30 cellular contexts compared by ENCODE assay signal in the genomic region with DNA sequence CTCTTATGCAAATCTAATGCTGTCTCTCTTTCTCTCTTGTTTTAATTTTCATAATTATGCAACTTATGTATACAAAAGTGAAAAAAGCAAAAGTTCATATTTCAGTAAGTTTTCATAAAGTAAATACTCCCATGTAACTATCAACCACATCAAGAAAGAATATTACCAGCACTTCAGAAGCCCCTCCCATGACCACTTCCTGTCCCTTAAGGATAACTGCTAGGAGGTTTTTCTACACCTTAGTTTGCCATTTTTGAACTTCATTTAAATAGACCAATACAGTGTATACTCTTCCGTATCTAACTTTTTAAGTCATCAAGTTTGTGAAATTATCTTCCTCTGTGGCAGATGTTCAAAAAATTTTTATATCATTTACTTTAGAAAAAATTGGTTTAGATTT. TPM values are rescaled to one million over a fixed set of nuclear protein-coding genes. Genes with fewer than 3 reads are reported as not detected.
A peak's percentile ranks its signal among the peaks of the same experiment; 100 is the strongest.
DNase-seq lines count a peak whose midpoint lies in the region; ATAC-seq and TF ChIP-seq lines count a peak whose summit lies in the region.
"Had no signal": no experiment of that assay in that cellular context is flagged by ENCODE, and none has a peak within 500 bp of the region (broad histone marks: within the 10 kb centered on the region; RNA-seq: fewer than 3 reads in every experiment).

No MANE protein-coding gene starts in this region.

- intact Hi-C loops in mucosa of descending colon (cut with DNase I, micrococcal nuclease): no loop called here

- H3K27me3 ChIP-seq in CD8-positive, alpha-beta memory T cell (ENCODE audit: insufficient read depth, low read length, poor library complexity, severe bottlenecking): no peaks in the 10 kb centered on the region
- H3K27me3 ChIP-seq: BE2C, transverse colon had no signal

- peaks cover 11% of the 10 kb centered on the region for H3K36me3 Mint-ChIP-seq in activated naive CD4-positive, alpha-beta T cell treated with anti-CD3 and anti-CD28 coated beads, Interleukin-2, amount 10 ng/mL, durations not matched to agents 7 days and 5 days
- H3K36me3 Mint-ChIP-seq in CD8-positive, alpha-beta memory T cell: peaks cover 0 to 4% (median 0%) of the 10 kb centered on the region in 3 donors
- H3K36me3 Mint-ChIP-seq in activated CD8-positive, alpha-beta T cell treated with anti-CD3 and anti-CD28 coated beads, Interleukin-2, amount 10 ng/mL, durations not matched to agents 7 days and 5 days (ENCODE audit: low read depth): peaks cover 11% of the 10 kb centered on the region
- H3K36me3 Mint-ChIP-seq: mesothelial cell of epicardium had no signal

- H3K27ac ChIP-seq in CD8-positive, alpha-beta memory T cell (ENCODE audit: low read depth, low read length): no peak overlapping the region
- H3K27ac ChIP-seq in coronary artery: no peak overlapping the region
- H3K27ac ChIP-seq: PC-9, transverse colon had no signal

- H3K9me3 Mint-ChIP-seq in activated naive CD4-positive, alpha-beta T cell treated with anti-CD3 and anti-CD28 coated beads, Interleukin-2, amount 10 ng/mL, durations not matched to agents 7 days and 5 days: peaks cover 9% of the 10 kb centered on the region
- H3K9me3 Mint-ChIP-seq in CD8-positive, alpha-beta memory T cell: peaks cover 0 to 4% (median 0%) of the 10 kb centered on the region in 5 donors
- peaks cover 8% of the 10 kb centered on the region for H3K9me3 Mint-ChIP-seq in activated CD8-positive, alpha-beta T cell treated with anti-CD3 and anti-CD28 coated beads, Interleukin-2, amount 10 ng/mL, durations not matched to agents 7 days and 5 days (ENCODE audit: insufficient read depth)
- H3K9me3 Mint-ChIP-seq: activated T-cell treated with anti-CD3 and anti-CD28 coated beads, Interleukin-2, amount 50 U/mL, for 72 hours had no signal

- peaks cover 23% of the 10 kb centered on the region for H3K4me1 ChIP-seq in CD8-positive, alpha-beta memory T cell (ENCODE audit: insufficient read depth, low read length)
- H3K4me1 ChIP-seq in mucosa of descending colon (ENCODE audit: low read depth): no peaks in the 10 kb centered on the region
- H3K4me1 ChIP-seq: BE2C, transverse colon had no signal

- H3K27ac Mint-ChIP-seq in activated naive CD4-positive, alpha-beta T cell treated with anti-CD3 and anti-CD28 coated beads, Interleukin-2, amount 10 ng/mL, durations not matched to agents 7 days and 5 days: peak overlapping the region; percentile 43
- H3K27ac Mint-ChIP-seq in CD8-positive, alpha-beta memory T cell: peak overlapping the region in 4 of 8 donors; percentile 2 to 75 (median 26)
- H3K27ac Mint-ChIP-seq in activated CD8-positive, alpha-beta T cell treated with anti-CD3 and anti-CD28 coated beads, Interleukin-2, amount 10 ng/mL, durations not matched to agents 7 days and 5 days: peak overlapping the region; percentile 81
- H3K27ac Mint-ChIP-seq: mesothelial cell of epicardium, nephron had no signal

- peak; percentile 79 for ATAC-seq in activated CD8-positive, alpha-beta T cell treated with anti-CD3 and anti-CD28 coated beads, Interleukin-2, amount 10 ng/mL, durations not matched to agents 7 days and 5 days
- ATAC-seq in mucosa of descending colon (peak; percentile 34), GM21576 (IDR thresholded peaks at IDR 0.05; ENCODE audit: unreplicated experiment) (no peak)
- ATAC-seq: HCT116 had no signal

- H3K4me1 Mint-ChIP-seq in activated naive CD4-positive, alpha-beta T cell treated with anti-CD3 and anti-CD28 coated beads, Interleukin-2, amount 10 ng/mL, durations not matched to agents 7 days and 5 days: peaks cover 29% of the 10 kb centered on the region
- H3K4me1 Mint-ChIP-seq in CD8-positive, alpha-beta memory T cell: peaks cover 17 to 40% (median 35%) of the 10 kb centered on the region in 3 donors
- peaks cover 20% of the 10 kb centered on the region for H3K4me1 Mint-ChIP-seq in activated CD8-positive, alpha-beta T cell treated with anti-CD3 and anti-CD28 coated beads, Interleukin-2, amount 10 ng/mL, durations not matched to agents 7 days and 5 days (ENCODE audit: low read depth)
- H3K4me1 Mint-ChIP-seq: mesothelial cell of epicardium, nephron had no signal

- no peaks in the 10 kb centered on the region for H3K27me3 Mint-ChIP-seq in activated naive CD4-positive, alpha-beta T cell treated with anti-CD3 and anti-CD28 coated beads, Interleukin-2, amount 10 ng/mL, durations not matched to agents 7 days and 5 days
- H3K27me3 Mint-ChIP-seq in CD8-positive, alpha-beta memory T cell: no peaks in the 10 kb centered on the region
- no peaks in the 10 kb centered on the region for H3K27me3 Mint-ChIP-seq in activated CD8-positive, alpha-beta T cell treated with anti-CD3 and anti-CD28 coated beads, Interleukin-2, amount 10 ng/mL, durations not matched to agents 7 days and 5 days (ENCODE audit: low read depth)

- DNase-seq in activated naive CD4-positive, alpha-beta T cell treated with anti-CD3 and anti-CD28 coated beads, Interleukin-2, amount 10 ng/mL, durations not matched to agents 7 days and 5 days: peak; percentile 63
- DNase-seq in activated naive CD4-positive, alpha-beta T cell treated with anti-CD3 and anti-CD28 coated beads, Interleukin-2, amount 50 U/mL, for 16 hours: no peak
- peak in 2 of 5 donors; percentile 32 to 58 for DNase-seq in CD8-positive, alpha-beta memory T cell
- DNase-seq in activated CD8-positive, alpha-beta T cell treated with anti-CD3 and anti-CD28 coated beads, Interleukin-2, amount 10 ng/mL, durations not matched to agents 7 days and 5 days: peak; percentile 64
- DNase-seq in mucosa of descending colon (peak in 1 of 3 donors; percentile 3), coronary artery (ENCODE audit: low spot score) (no peak), NCI-H1092 treated with DMSO at 0.1 percent for 48 hours (lab: John Stamatoyannopoulos, UW) (no peak)
- DNase-seq: activated T-cell treated with anti-CD3 and anti-CD28 coated beads, Interleukin-2, amount 50 U/mL, for 72 hours; amygdala; BE2C; Calu3; DMS79 treated with DMSO at 0.1 percent for 48 hours; effector CD8-positive, alpha-beta T cell; kidney; NCI-H1105; NCI-H1930; NCI-H526; PC-9; Right ventricle myocardium superior; transverse colon had no signal

- POLR2A ChIA-PET in CD8-positive, alpha-beta memory T cell (lab: Charles Lee): no interaction called here
- POLR2A ChIA-PET in activated CD8-positive, alpha-beta T cell treated with anti-CD3 and anti-CD28 coated beads, Interleukin-2, amount 10 ng/mL, durations not matched to agents 7 days and 5 days (lab: Charles Lee): no interaction called here

- H3K9me3 ChIP-seq in CD8-positive, alpha-beta memory T cell (ENCODE audit: low read length): no peaks in the 10 kb centered on the region
- H3K9me3 ChIP-seq in mucosa of descending colon: peaks cover 16% of the 10 kb centered on the region
- H3K9me3 ChIP-seq: BE2C, transverse colon had no signal

- H3K4me3 Mint-ChIP-seq in activated naive CD4-positive, alpha-beta T cell treated with anti-CD3 and anti-CD28 coated beads, Interleukin-2, amount 10 ng/mL, durations not matched to agents 7 days and 5 days: no peak overlapping the region
- peak overlapping the region in 5 of 7 donors; percentile 9 to 48 (median 21) for H3K4me3 Mint-ChIP-seq in CD8-positive, alpha-beta memory T cell
- H3K4me3 Mint-ChIP-seq in activated CD8-positive, alpha-beta T cell treated with anti-CD3 and anti-CD28 coated beads, Interleukin-2, amount 10 ng/mL, durations not matched to agents 7 days and 5 days: peak overlapping the region; percentile 27
- H3K4me3 Mint-ChIP-seq: activated T-cell treated with anti-CD3 and anti-CD28 coated beads, Interleukin-2, amount 50 U/mL, for 72 hours; mesothelial cell of epicardium; nephron had no signal

- TF ChIP-seq CTCF in mucosa of descending colon (IDR thresholded peaks at IDR 0.05) (no peak), coronary artery (IDR thresholded peaks at IDR 0.05) (no peak)

- no peak overlapping the region for H3K4me3 ChIP-seq in CD8-positive, alpha-beta memory T cell (ENCODE audit: low read length)
- H3K4me3 ChIP-seq in mucosa of descending colon (no peak overlapping the region), coronary artery (no peak overlapping the region)
- H3K4me3 ChIP-seq: PC-9, transverse colon had no signal

- CTCF ChIA-PET in activated naive CD4-positive, alpha-beta T cell treated with anti-CD3 and anti-CD28 coated beads, Interleukin-2, amount 10 ng/mL, durations not matched to agents 7 days and 5 days (lab: Charles Lee): no interaction called here
- CTCF ChIA-PET in CD8-positive, alpha-beta memory T cell (lab: Charles Lee): no interaction called here
- CTCF ChIA-PET in activated CD8-positive, alpha-beta T cell treated with anti-CD3 and anti-CD28 coated beads, Interleukin-2, amount 10 ng/mL, durations not matched to agents 7 days and 5 days (lab: Charles Lee): no interaction called here

- H3K36me3 ChIP-seq in CD8-positive, alpha-beta memory T cell (ENCODE audit: insufficient read depth, low read length): no peaks in the 10 kb centered on the region
- H3K36me3 ChIP-seq in mucosa of descending colon (ENCODE audit: low read depth): no peaks in the 10 kb centered on the region
- H3K36me3 ChIP-seq: BE2C, transverse colon had no signal

RNA-seq across cellular contexts. Expression of a gene that starts 0.5 kb away (rescaled TPM):
- not detected for total RNA-seq in CD8-positive, alpha-beta memory T cell
- not detected for polyA plus RNA-seq in CD8-positive, alpha-beta memory T cell
- total RNA-seq in activated CD8-positive, alpha-beta T cell treated with anti-CD3 and anti-CD28 coated beads, Interleukin-2, amount 10 ng/mL, durations not matched to agents 7 days and 5 days: not detected
- total RNA-seq in mucosa of descending colon: not detected
- total RNA-seq: activated T-cell treated with anti-CD3 and anti-CD28 coated beads, Interleukin-2, amount 50 U/mL, for 72 hours; Calu3; epithelial cell of proximal tubule; HT-29; kidney; liver; M059J; mesothelial cell of epicardium; osteoblast; PC-9; Right ventricle myocardium superior; skeletal muscle tissue; transverse colon had no signal
- polyA plus RNA-seq: liver had no signal

RNA-seq across cellular contexts. Expression of a gene that starts 27.1 kb away (rescaled TPM):
- total RNA-seq in CD8-positive, alpha-beta memory T cell: not detected
- not detected for polyA plus RNA-seq in CD8-positive, alpha-beta memory T cell
- total RNA-seq in activated CD8-positive, alpha-beta T cell treated with anti-CD3 and anti-CD28 coated beads, Interleukin-2, amount 10 ng/mL, durations not matched to agents 7 days and 5 days: not detected
- not detected for total RNA-seq in mucosa of descending colon
- total RNA-seq: activated T-cell treated with anti-CD3 and anti-CD28 coated beads, Interleukin-2, amount 50 U/mL, for 72 hours; Calu3; epithelial cell of proximal tubule; HT-29; kidney; liver; M059J; mesothelial cell of epicardium; osteoblast; PC-9; Right ventricle myocardium superior; skeletal muscle tissue; transverse colon had no signal
- polyA plus RNA-seq: liver had no signal

RNA-seq across cellular contexts. Expression of a gene that starts 44.1 kb away (rescaled TPM):
- not detected for total RNA-seq in CD8-positive, alpha-beta memory T cell
- polyA plus RNA-seq in CD8-positive, alpha-beta memory T cell: not detected
- total RNA-seq in activated CD8-positive, alpha-beta T cell treated with anti-CD3 and anti-CD28 coated beads, Interleukin-2, amount 10 ng/mL, durations not matched to agents 7 days and 5 days: not detected
- total RNA-seq in mucosa of descending colon: not detected
- total RNA-seq: activated T-cell treated with anti-CD3 and anti-CD28 coated beads, Interleukin-2, amount 50 U/mL, for 72 hours; Calu3; epithelial cell of proximal tubule; HT-29; kidney; liver; M059J; mesothelial cell of epicardium; osteoblast; PC-9; Right ventricle myocardium superior; skeletal muscle tissue; transverse colon had no signal
- polyA plus RNA-seq: liver had no signal

RNA-seq across cellular contexts. Expression of a gene that starts 44.3 kb away (rescaled TPM):
- not detected for total RNA-seq in CD8-positive, alpha-beta memory T cell
- polyA plus RNA-seq in CD8-positive, alpha-beta memory T cell: not detected
- total RNA-seq in activated CD8-positive, alpha-beta T cell treated with anti-CD3 and anti-CD28 coated beads, Interleukin-2, amount 10 ng/mL, durations not matched to agents 7 days and 5 days: not detected
- not detected for total RNA-seq in mucosa of descending colon
- total RNA-seq: activated T-cell treated with anti-CD3 and anti-CD28 coated beads, Interleukin-2, amount 50 U/mL, for 72 hours; Calu3; epithelial cell of proximal tubule; HT-29; kidney; liver; M059J; mesothelial cell of epicardium; osteoblast; PC-9; Right ventricle myocardium superior; skeletal muscle tissue; transverse colon had no signal
- polyA plus RNA-seq: liver had no signal

RNA-seq across cellular contexts. Expression of a gene that starts 54.4 kb away (rescaled TPM):
- not detected for total RNA-seq in CD8-positive, alpha-beta memory T cell
- not detected for polyA plus RNA-seq in CD8-positive, alpha-beta memory T cell
- total RNA-seq in activated CD8-positive, alpha-beta T cell treated with anti-CD3 and anti-CD28 coated beads, Interleukin-2, amount 10 ng/mL, durations not matched to agents 7 days and 5 days: not detected
- not detected for total RNA-seq in mucosa of descending colon
- total RNA-seq: activated T-cell treated with anti-CD3 and anti-CD28 coated beads, Interleukin-2, amount 50 U/mL, for 72 hours; Calu3; epithelial cell of proximal tubule; HT-29; kidney; liver; M059J; mesothelial cell of epicardium; osteoblast; PC-9; Right ventricle myocardium superior; skeletal muscle tissue; transverse colon had no signal
- polyA plus RNA-seq: liver had no signal

Comparison
In these comparisons a context has a peak if more than half of its experiments do, and no peak if none do; other contexts are left out.
1. DNase-seq: peak in activated naive CD4-positive, alpha-beta T cell treated with anti-CD3 and anti-CD28 coated beads, Interleukin-2, amount 10 ng/mL, durations not matched to agents 7 days and 5 days (single experiment) and activated CD8-positive, alpha-beta T cell treated with anti-CD3 and anti-CD28 coated beads, Interleukin-2, amount 10 ng/mL, durations not matched to agents 7 days and 5 days (single experiment); none in activated naive CD4-positive, alpha-beta T cell treated with anti-CD3 and anti-CD28 coated beads, Interleukin-2, amount 50 U/mL, for 16 hours (single experiment), coronary artery (single experiment) and NCI-H1092 treated with DMSO at 0.1 percent for 48 hours (single experiment).